In genomic region chr2:219448099-219448775, GRCh38 we compare ENCODE assay signal across 16 cellular contexts. TPM values are rescaled to one million over a fixed set of nuclear protein-coding genes. Genes with fewer than 3 reads are reported as not detected.
DNase-seq lines count a peak whose midpoint lies in the region; ATAC-seq, FAIRE-seq and TF ChIP-seq lines count a peak whose summit lies in the region.
"Had no signal": no experiment of that assay in that cellular context is flagged by ENCODE, and none has a peak within 500 bp of the region (broad histone marks: within the 10 kb centered on the region; RNA-seq: fewer than 3 reads in every experiment).

No MANE protein-coding gene starts in this region.

- no peak overlapping the region for H2BK120ac ChIP-seq in H9 (ENCODE audit: low read depth, low read length, poor library complexity, severe bottlenecking)

- no peak overlapping the region for H4K8ac ChIP-seq in H9 (replicated peaks; ENCODE audit: insufficient read length, low read depth, low read length)

- FAIRE-seq in GM12892 (lab: Jason Lieb, UNC), result no peak
- FAIRE-seq: GM12878, pancreas had no signal

- no peak overlapping the region for H2BK5ac ChIP-seq in H9 (ENCODE audit: insufficient read length, low read length)

- H3K4me1 ChIP-seq in H9 (ENCODE audit: insufficient read depth, low read length), result no peaks in the 10 kb centered on the region; the same call in 1 of the 2 replicates
- peaks cover 54 to 78% (median 63%) of the 10 kb centered on the region in 3 donors for H3K4me1 ChIP-seq in skeletal muscle tissue (ENCODE audit: control insufficient read depth in 3 of 3, insufficient read depth in 3 of 3, low read length in 3 of 3)
- H3K4me1 ChIP-seq: pancreas had no signal

- no peak overlapping the region for H2AK5ac ChIP-seq in H9 (ENCODE audit: insufficient read length, low read length)

- H2AFZ ChIP-seq in H9 (ENCODE audit: low read length), result no peak overlapping the region

- H3K4ac ChIP-seq in H9 (ENCODE audit: low read depth, low read length), result no peak overlapping the region

- no peaks in the 10 kb centered on the region for H3K9me3 Mint-ChIP-seq in H9
- no peaks in the 10 kb centered on the region for H3K9me3 Mint-ChIP-seq in activated T-cell treated with anti-CD3 and anti-CD28 coated beads, Interleukin-2, amount 50 U/mL, for 72 hours
- H3K9me3 Mint-ChIP-seq: activated T-helper 17 cell treated with anti-CD3 and anti-CD28 coated beads, Interleukin-2, amount 50 U/mL, for 72 hours had no signal

- H3K4me2 ChIP-seq in H9 (ENCODE audit: insufficient read depth, insufficient read length, low read length), result no peak overlapping the region

- peaks cover 5 to 12% (median 8%) of the 10 kb centered on the region in 3 experiments; a peak in 6 of 7 replicates for H3K36me3 Mint-ChIP-seq in H9 (ENCODE audit: insufficient read depth in 1 of 3, low read depth in 3 of 3)
- no peaks in the 10 kb centered on the region for H3K36me3 Mint-ChIP-seq in activated T-cell treated with anti-CD3 and anti-CD28 coated beads, Interleukin-2, amount 50 U/mL, for 72 hours (ENCODE audit: insufficient read depth in 2 of 2)
- H3K36me3 Mint-ChIP-seq: CD14-positive monocyte had no signal

- H3K14ac ChIP-seq in H9 (ENCODE audit: insufficient read depth, low read length), result peak overlapping the region; percentile 54; the same call in 1 of the 2 replicates

- no peak overlapping the region for H3K27ac ChIP-seq in H9 (ENCODE audit: insufficient read length, low read depth, low read length)
- peak overlapping the region; percentile 23 for H3K27ac ChIP-seq in skeletal muscle tissue (ENCODE audit: low read depth, low read length)
- H3K27ac ChIP-seq: pancreas, testis had no signal

- H3K27me3 ChIP-seq in H9 (ENCODE audit: insufficient read depth, low read length), result no peaks in the 10 kb centered on the region; the same call in 1 of the 2 replicates
- peaks cover 0 to 2% (median 1%) of the 10 kb centered on the region in 3 donors for H3K27me3 ChIP-seq in skeletal muscle tissue (ENCODE audit: control insufficient read depth in 3 of 3, insufficient read depth in 3 of 3, low read length in 3 of 3)
- H3K27me3 ChIP-seq: testis had no signal

- no peak overlapping the region for H3K4me3 Mint-ChIP-seq in H9
- H3K4me3 Mint-ChIP-seq in activated T-cell treated with anti-CD3 and anti-CD28 coated beads, Interleukin-2, amount 50 U/mL, for 72 hours, result peak overlapping the region; percentile 22 to 65
- H3K4me3 Mint-ChIP-seq: activated T-helper 17 cell treated with anti-CD3 and anti-CD28 coated beads, Interleukin-2, amount 50 U/mL, for 72 hours had no signal

- no peak for TF ChIP-seq POLR2A in GM12892 (IDR thresholded peaks at IDR 0.05; ENCODE audit: low read depth, low read length)

- WGBS in H9 (ENCODE audit: extremely low coverage, insufficient read length, low lambda C conversion rate), result no CpG with 5 or more reads among the region's 88 CpGs

- no peak overlapping the region for H2BK12ac ChIP-seq in H9 (ENCODE audit: insufficient read length, low read depth, low read length)

- H2BK15ac ChIP-seq in H9 (ENCODE audit: low read depth, low read length), result no peak overlapping the region

- H3K9ac ChIP-seq in H9 (ENCODE audit: extremely low read depth, insufficient read length, low read length), result no peak overlapping the region
- no peak overlapping the region for H3K9ac ChIP-seq in skeletal muscle tissue (ENCODE audit: low read depth in 1 of 3, low read length in 3 of 3)

- H4K20me1 ChIP-seq in H9 (ENCODE audit: control insufficient read depth, insufficient read depth, insufficient read length), result peaks cover 3% of the 10 kb centered on the region

- ATAC-seq in activated T-cell treated with anti-CD3 and anti-CD28 coated beads, Interleukin-2, amount 50 U/mL, for 72 hours (replicated peaks in 1 of 2), result peak; percentile 50
- ATAC-seq in GM18511 (IDR thresholded peaks at IDR 0.05; ENCODE audit: unreplicated experiment) (no peak), HG03135 (IDR thresholded peaks at IDR 0.05; ENCODE audit: unreplicated experiment) (no peak)
- ATAC-seq: activated T-helper 17 cell treated with anti-CD3 and anti-CD28 coated beads, Interleukin-2, amount 50 U/mL, for 72 hours; Panc1 had no signal

- no peak overlapping the region for H4K5ac ChIP-seq in H9 (ENCODE audit: insufficient read length, low read depth, low read length)

- no peaks in the 10 kb centered on the region for H3K79me1 ChIP-seq in H9 (ENCODE audit: insufficient read depth, low read depth, low read length, poor library complexity, severe bottlenecking)

- TF ChIP-seq CTCF in H9 (conservative IDR thresholded peaks at IDR 0.05), result no peak

- H4K91ac ChIP-seq in H9 (ENCODE audit: insufficient read length, low read depth, low read length), result no peak overlapping the region

- H3K23me2 ChIP-seq in H9 (ENCODE audit: insufficient read length, low read depth, low read length, poor library complexity, severe bottlenecking), result peaks cover 4% of the 10 kb centered on the region

- H3K18ac ChIP-seq in H9 (ENCODE audit: insufficient read length, low read depth, low read length), result no peak overlapping the region

- DNase-seq in H9 (peak; percentile 63), NCI-H446 (lab: John Stamatoyannopoulos, UW) (no peak), GM12892 (ENCODE audit: insufficient read length) (no peak)
- DNase-seq in activated T-cell treated with anti-CD3 and anti-CD28 coated beads, Interleukin-2, amount 50 U/mL, for 72 hours, result no peak
- DNase-seq: activated CD4-positive, alpha-beta T cell treated with anti-CD3 and anti-CD28 coated beads for 4 hours; NCI-H524 treated with DMSO at 0.1 percent for 48 hours; testis had no signal

- H3K4me1 Mint-ChIP-seq in H9, result peaks cover 19 to 37% of the 10 kb centered on the region in 2 experiments
- no peaks in the 10 kb centered on the region for H3K4me1 Mint-ChIP-seq in activated T-cell treated with anti-CD3 and anti-CD28 coated beads, Interleukin-2, amount 50 U/mL, for 72 hours (ENCODE audit: low read depth)
- H3K4me1 Mint-ChIP-seq: activated T-helper 17 cell treated with anti-CD3 and anti-CD28 coated beads, Interleukin-2, amount 50 U/mL, for 72 hours; CD14-positive monocyte had no signal

- H3K36me3 ChIP-seq in skeletal muscle tissue (ENCODE audit: control insufficient read depth in 3 of 3, insufficient read depth in 3 of 3, low read length in 3 of 3), result peaks cover 27 to 39% (median 37%) of the 10 kb centered on the region in 3 donors
- H3K36me3 ChIP-seq: pancreas had no signal

- H3K56ac ChIP-seq in H9 (ENCODE audit: insufficient read length, low read depth, low read length), result no peak overlapping the region

- no peak overlapping the region for H3K23ac ChIP-seq in H9 (ENCODE audit: insufficient read length, low read depth, low read length)

- H3K79me2 ChIP-seq in H9 (ENCODE audit: insufficient read depth, low read length), result no peaks in the 10 kb centered on the region

- no peak overlapping the region for H3K27ac Mint-ChIP-seq in H9
- H3K27ac Mint-ChIP-seq in activated T-cell treated with anti-CD3 and anti-CD28 coated beads, Interleukin-2, amount 50 U/mL, for 72 hours, result no peak overlapping the region
- H3K27ac Mint-ChIP-seq: activated T-helper 17 cell treated with anti-CD3 and anti-CD28 coated beads, Interleukin-2, amount 50 U/mL, for 72 hours; CD14-positive monocyte had no signal

- H2BK20ac ChIP-seq in H9 (ENCODE audit: low read depth, low read length, poor library complexity, severe bottlenecking), result no peak overlapping the region

- H3K4me3 ChIP-seq in iPS-18c (ENCODE audit: insufficient read depth, low read depth, low read length) (peak overlapping the region; percentile 24), skeletal muscle tissue (ENCODE audit: low read length in 3 of 3) (no peak overlapping the region)
- H3K4me3 ChIP-seq: GM12878 had no signal

- peaks cover 51% of the 10 kb centered on the region for H3K27me3 Mint-ChIP-seq in H9 (ENCODE audit: low read depth)
- H3K27me3 Mint-ChIP-seq in activated T-cell treated with anti-CD3 and anti-CD28 coated beads, Interleukin-2, amount 50 U/mL, for 72 hours (ENCODE audit: low read depth), result peaks cover 11% of the 10 kb centered on the region

- H3K9me3 ChIP-seq in H9 (ENCODE audit: control insufficient read depth, low read depth, low read length) (no peaks in the 10 kb centered on the region), iPS-18c (ENCODE audit: control insufficient read depth, insufficient read depth, low read length) (no peaks in the 10 kb centered on the region), skeletal muscle tissue (ENCODE audit: control insufficient read depth in 3 of 3, low read length in 3 of 3) (no peaks in the 10 kb centered on the region)
- H3K9me3 ChIP-seq: pancreas, testis had no signal

- no peak overlapping the region for H3T11ph ChIP-seq in H9 (ENCODE audit: low read length)

RNA-seq across cellular contexts. Expression of gene SPEG, which starts 13.6 kb away (rescaled TPM):
- total RNA-seq in H9 (2021) (23.7 and 25.2 TPM in 2 replicates), skeletal muscle tissue (95.5 TPM)
- 1 to 10 TPM; 4.8 to 6.9 TPM for total RNA-seq in activated T-cell treated with anti-CD3 and anti-CD28 coated beads, Interleukin-2, amount 50 U/mL, for 72 hours
- polyA plus RNA-seq in GM12892 (2012; ENCODE audit: missing spikeins), result not detected
- polyA plus RNA-seq: CD14-positive monocyte had no signal

RNA-seq across cellular contexts. Expression of gene DES, which starts 30.1 kb away (rescaled TPM):
- total RNA-seq in H9 (2021), result 3.0 and 4.6 TPM in 2 replicates
- total RNA-seq in activated T-cell treated with anti-CD3 and anti-CD28 coated beads, Interleukin-2, amount 50 U/mL, for 72 hours, result under 1 TPM in 1 of 2 donors, not detected in 1; 0.10 TPM
- 3,588 TPM for total RNA-seq in skeletal muscle tissue
- polyA plus RNA-seq in GM12892 (2012; ENCODE audit: missing spikeins), result not detected
- total RNA-seq: activated T-helper 17 cell treated with anti-CD3 and anti-CD28 coated beads, Interleukin-2, amount 50 U/mL, for 72 hours had no signal
- polyA plus RNA-seq: GM12878 had no signal

RNA-seq across cellular contexts. Expression of gene GMPPA, which starts 50.5 kb away (rescaled TPM):
- total RNA-seq in H9 (2021), result 32.0 and 34.5 TPM in 2 replicates
- 10 to 100 TPM; 39.4 to 47.3 TPM for total RNA-seq in activated T-cell treated with anti-CD3 and anti-CD28 coated beads, Interleukin-2, amount 50 U/mL, for 72 hours
- 27.7 TPM for total RNA-seq in skeletal muscle tissue
- polyA plus RNA-seq in GM12892 (2012; ENCODE audit: missing spikeins), result 26.6 TPM

Comparison
In these comparisons a context has a peak if more than half of its experiments do, and no peak if none do; other contexts are left out.
1. H3K4me3 Mint-ChIP-seq: peak in activated T-cell treated with anti-CD3 and anti-CD28 coated beads, Interleukin-2, amount 50 U/mL, for 72 hours (2 of 2); none in H9 (0 of 2).
2. ATAC-seq: peak in activated T-cell treated with anti-CD3 and anti-CD28 coated beads, Interleukin-2, amount 50 U/mL, for 72 hours (2 of 2); none in GM18511 (single experiment) and HG03135 (single experiment).
3. RNA of gene DES, which starts 30.1 kb away (total RNA-seq): 3,588 TPM in skeletal muscle tissue (single experiment); 3.0 to 4.6 TPM in H9 and 0.10 TPM in activated T-cell treated with anti-CD3 and anti-CD28 coated beads, Interleukin-2, amount 50 U/mL, for 72 hours; every median in the first group is over 100 times any median in the second.